In genomic region chr2:69017876-69018275, GRCh38 we compare ENCODE assay signal across 20 cellular contexts. TPM values are rescaled to one million over a fixed set of nuclear protein-coding genes. Genes with fewer than 3 reads are reported as not detected.
"Had no signal": no experiment of that assay in that cellular context is flagged by ENCODE, and none has a peak within 500 bp of the region (broad histone marks: within the 10 kb centered on the region; RNA-seq: fewer than 3 reads in every experiment).

No MANE protein-coding gene starts in this region.

- H3K36me3 ChIP-seq: uterus had no signal

- DNase-seq: activated CD4-positive, alpha-beta T cell treated with anti-CD3 and anti-CD28 coated beads, Interleukin-2, amount 10 ng/mL, durations not matched to agents 7 days and 5 days; activated CD8-positive, alpha-beta memory T cell treated with anti-CD3 and anti-CD28 coated beads for 24 hours; activated naive CD4-positive, alpha-beta T cell treated with anti-CD3 and anti-CD28 coated beads, Interleukin-2, amount 10 ng/mL, durations not matched to agents 7 days and 5 days; activated T-cell treated with anti-CD3 and anti-CD28 coated beads for 4 hours; body of pancreas; dermis blood vessel endothelial cell; foreskin keratinocyte; mammary epithelial cell; nephron progenitor cell; psoas muscle; stimulated activated CD4-positive, alpha-beta T cell treated with anti-CD3 and anti-CD28 coated beads, Interleukin-4, amount 100 ng/mL, for 1 hour; stimulated activated naive CD8-positive, alpha-beta T cell treated with anti-CD3 and anti-CD28 coated beads, Interleukin-15, amount 100 ng/mL, for 72 hours; testis; uterus had no signal

- H3K4me3 Mint-ChIP-seq: activated CD4-positive, alpha-beta T cell treated with anti-CD3 and anti-CD28 coated beads, Interleukin-2, amount 10 ng/mL, durations not matched to agents 7 days and 5 days; activated naive CD4-positive, alpha-beta T cell treated with anti-CD3 and anti-CD28 coated beads, Interleukin-2, amount 10 ng/mL, durations not matched to agents 7 days and 5 days; activated T-helper 17 cell treated with anti-CD3 and anti-CD28 coated beads, Interleukin-2, amount 50 U/mL, for 72 hours; nephron progenitor cell; stimulated activated naive CD8-positive, alpha-beta T cell treated with anti-CD3 and anti-CD28 coated beads, Interleukin-15, amount 100 ng/mL, for 72 hours; WTC11 had no signal

- H3K4me3 ChIP-seq: body of pancreas, psoas muscle, testis had no signal

- ATAC-seq: activated T-helper 17 cell treated with anti-CD3 and anti-CD28 coated beads, Interleukin-2, amount 50 U/mL, for 72 hours; body of pancreas; foreskin keratinocyte; psoas muscle; stimulated activated naive CD8-positive, alpha-beta T cell treated with anti-CD3 and anti-CD28 coated beads, Interleukin-15, amount 100 ng/mL, for 72 hours; WTC11 had no signal

- H3K27ac ChIP-seq: body of pancreas, foreskin keratinocyte, psoas muscle, testis had no signal

- H3K27ac Mint-ChIP-seq: activated CD4-positive, alpha-beta T cell treated with anti-CD3 and anti-CD28 coated beads, Interleukin-2, amount 10 ng/mL, durations not matched to agents 7 days and 5 days; activated naive CD4-positive, alpha-beta T cell treated with anti-CD3 and anti-CD28 coated beads, Interleukin-2, amount 10 ng/mL, durations not matched to agents 7 days and 5 days; activated T-helper 17 cell treated with anti-CD3 and anti-CD28 coated beads, Interleukin-2, amount 50 U/mL, for 72 hours; nephron progenitor cell; stimulated activated naive CD8-positive, alpha-beta T cell treated with anti-CD3 and anti-CD28 coated beads, Interleukin-15, amount 100 ng/mL, for 72 hours; WTC11 had no signal

- H3K9me3 Mint-ChIP-seq: activated CD4-positive, alpha-beta T cell treated with anti-CD3 and anti-CD28 coated beads, Interleukin-2, amount 10 ng/mL, durations not matched to agents 7 days and 5 days; activated naive CD4-positive, alpha-beta T cell treated with anti-CD3 and anti-CD28 coated beads, Interleukin-2, amount 10 ng/mL, durations not matched to agents 7 days and 5 days; activated T-helper 17 cell treated with anti-CD3 and anti-CD28 coated beads, Interleukin-2, amount 50 U/mL, for 72 hours; stimulated activated naive CD8-positive, alpha-beta T cell treated with anti-CD3 and anti-CD28 coated beads, Interleukin-15, amount 100 ng/mL, for 72 hours; WTC11 had no signal

- H3K27me3 ChIP-seq: foreskin keratinocyte, testis, uterus had no signal

- H3K9me3 ChIP-seq: body of pancreas, psoas muscle, testis, uterus had no signal

- H3K36me3 Mint-ChIP-seq: activated naive CD4-positive, alpha-beta T cell treated with anti-CD3 and anti-CD28 coated beads, Interleukin-2, amount 10 ng/mL, durations not matched to agents 7 days and 5 days; WTC11 had no signal

RNA-seq across cellular contexts. Expression of gene GKN1, which starts 43.4 kb away (rescaled TPM):
- total RNA-seq: activated CD4-positive, alpha-beta T cell treated with anti-CD3 and anti-CD28 coated beads, Interleukin-2, amount 10 ng/mL, durations not matched to agents 7 days and 5 days; activated T-helper 17 cell treated with anti-CD3 and anti-CD28 coated beads, Interleukin-2, amount 50 U/mL, for 72 hours; body of pancreas; dermis blood vessel endothelial cell; foreskin keratinocyte; mammary epithelial cell; mucosa of gallbladder; omental fat pad; psoas muscle; sciatic nerve; T-helper 1 cell treated with Interleukin-12 subunit alpha and Interleukin-12 subunit beta and Interleukin-4 antibody, amounts not matched to agents 30 ng/mL and 1 ng/mL, for 36 hours; testis; uterus; WTC11 had no signal
- polyA plus RNA-seq: mammary epithelial cell had no signal
